ENCODE assay signal across 28 cellular contexts in genomic region chr18:37889963-37890362, GRCh38.
"Had no signal": no experiment of that assay in that cellular context is flagged by ENCODE, and none has a peak within 500 bp of the region (broad histone marks: within the 10 kb centered on the region; RNA-seq: fewer than 3 reads in every experiment).

No MANE protein-coding gene starts in this region.

- H3K36me3 Mint-ChIP-seq: activated naive CD8-positive, alpha-beta T cell treated with anti-CD3 and anti-CD28 coated beads for 36 hours; brain; immature natural killer cell had no signal

- H3K9me3 ChIP-seq: adrenal gland, ascending aorta, colonic mucosa, psoas muscle, sigmoid colon, tibial nerve had no signal

- H3K4me3 Mint-ChIP-seq: activated naive CD8-positive, alpha-beta T cell treated with anti-CD3 and anti-CD28 coated beads for 36 hours; brain; immature natural killer cell; naive thymus-derived CD4-positive, alpha-beta T cell; neural crest cell; T-helper 2 cell treated with Interferon-gamma antibody and Interleukin-4, amounts not matched to agents 5 μg/mL and 100 μg/mL, for 36 hours had no signal

- H3K27me3 Mint-ChIP-seq: activated naive CD8-positive, alpha-beta T cell treated with anti-CD3 and anti-CD28 coated beads for 36 hours; naive thymus-derived CD4-positive, alpha-beta T cell had no signal

- H3K4me3 ChIP-seq: adrenal gland, ascending aorta, cardiac muscle cell, colonic mucosa, psoas muscle, sigmoid colon, tibial nerve had no signal

- H3K36me3 ChIP-seq: adrenal gland, ascending aorta, cardiac muscle cell, colonic mucosa, sigmoid colon, tibial nerve had no signal

- H3K27ac ChIP-seq: adrenal gland, ascending aorta, cardiac muscle cell, colonic mucosa, parathyroid adenoma, psoas muscle, sigmoid colon, tibial nerve had no signal

- DNase-seq: activated CD4-positive, alpha-beta T cell treated with anti-CD3 and anti-CD28 coated beads for 48 hours; activated CD4-positive, alpha-beta T cell treated with anti-CD3 and anti-CD28 coated beads, Interleukin-2, amount 50 U/mL, for 48 hours; activated CD8-positive, alpha-beta memory T cell treated with anti-CD3 and anti-CD28 coated beads for 24 hours; activated effector memory CD4-positive, alpha-beta T cell treated with Interleukin-2 at 50 U/mL for 16 hours; activated naive CD4-positive, alpha-beta T cell treated with Interleukin-2 at 50 U/mL for 16 hours; activated naive CD8-positive, alpha-beta T cell treated with anti-CD3 and anti-CD28 coated beads for 36 hours; adrenal gland; cerebellar nuclear complex; colonic mucosa; effector CD8-positive, alpha-beta T cell; immature natural killer cell; kidney; left colon; midbrain; naive thymus-derived CD4-positive, alpha-beta T cell; occipital lobe; psoas muscle; sigmoid colon; small intestine; stimulated activated naive CD4-positive, alpha-beta T cell; T-helper 1 cell had no signal

- H3K27me3 ChIP-seq: adrenal gland, ascending aorta, cardiac muscle cell, colonic mucosa, sigmoid colon, tibial nerve had no signal

- ATAC-seq: left colon; naive thymus-derived CD4-positive, alpha-beta T cell; psoas muscle had no signal

- H3K9me3 Mint-ChIP-seq: T-helper 2 cell treated with Interferon-gamma antibody and Interleukin-4, amounts not matched to agents 5 μg/mL and 100 μg/mL, for 36 hours had no signal

- H3K4me1 ChIP-seq: adrenal gland, ascending aorta, colonic mucosa, parathyroid adenoma, psoas muscle, sigmoid colon, tibial nerve had no signal

- H3K4me1 Mint-ChIP-seq: activated naive CD8-positive, alpha-beta T cell treated with anti-CD3 and anti-CD28 coated beads for 36 hours; brain; immature natural killer cell; naive thymus-derived CD4-positive, alpha-beta T cell; neural crest cell had no signal

- H3K27ac Mint-ChIP-seq: activated naive CD8-positive, alpha-beta T cell treated with anti-CD3 and anti-CD28 coated beads for 36 hours; brain; immature natural killer cell; naive thymus-derived CD4-positive, alpha-beta T cell; T-helper 2 cell treated with Interferon-gamma antibody and Interleukin-4, amounts not matched to agents 5 μg/mL and 100 μg/mL, for 36 hours had no signal
